Comparison of ENCODE assay signal across 9 cellular contexts in genomic region chr4:1043658-1044468, GRCh38. TPM values are rescaled to one million over a fixed set of nuclear protein-coding genes. Genes with fewer than 3 reads are reported as not detected.
DNase-seq lines count a peak whose midpoint lies in the region; ATAC-seq and TF ChIP-seq lines count a peak whose summit lies in the region.
"Had no signal": no experiment of that assay in that cellular context is flagged by ENCODE, and none has a peak within 500 bp of the region (broad histone marks: within the 10 kb centered on the region; RNA-seq: fewer than 3 reads in every experiment).

No MANE protein-coding gene starts in this region.

- H3K27me3 Mint-ChIP-seq in WTC11 (ENCODE audit: low read depth) (peaks cover 10% of the 10 kb centered on the region), endothelial cell (ENCODE audit: unreplicated experiment) (peaks cover 16% of the 10 kb centered on the region)

- no peak for DNase-seq in activated naive CD4-positive, alpha-beta T cell treated with anti-CD3 and anti-CD28 coated beads, Interleukin-2, amount 50 U/mL, for 72 hours (ENCODE audit: low spot score in 2 of 2)
- DNase-seq in activated naive CD4-positive, alpha-beta T cell treated with anti-CD3 and anti-CD28 coated beads, Interleukin-2, amount 50 U/mL, for 16 hours: no peak
- peak; percentile 59 for DNase-seq in WTC11 (ENCODE audit: low spot score)
- DNase-seq in glomerular endothelial cell (ENCODE audit: extremely low read depth, low read depth, low spot score): peak; percentile 83
- peak; percentile 91 for DNase-seq in pons (ENCODE audit: low spot score)
- DNase-seq in endothelial cell (ENCODE audit: low spot score): no peak
- no peak for DNase-seq in NCI-H1694 treated with DMSO at 0.1 percent for 48 hours (lab: John Stamatoyannopoulos, UW)

- no peaks in the 10 kb centered on the region for H3K9me3 Mint-ChIP-seq in activated naive CD4-positive, alpha-beta T cell treated with anti-CD3 and anti-CD28 coated beads, Interleukin-2, amount 50 U/mL, for 72 hours
- H3K9me3 Mint-ChIP-seq in WTC11: no peaks in the 10 kb centered on the region
- no peaks in the 10 kb centered on the region for H3K9me3 Mint-ChIP-seq in endothelial cell (ENCODE audit: unreplicated experiment)
- H3K9me3 Mint-ChIP-seq: activated naive CD4-positive, alpha-beta T cell treated with anti-CD3 and anti-CD28 coated beads, Interleukin-2, amount 50 U/mL, for 24 hours had no signal

- H3K4me1 Mint-ChIP-seq in WTC11: 0 out of 2 replicates have a peak, but pooled peaks cover 3% of the 10 kb centered on the region
- no peaks in the 10 kb centered on the region for H3K4me1 Mint-ChIP-seq in endothelial cell (ENCODE audit: unreplicated experiment)

- peaks cover 0 to 6% of the 10 kb centered on the region in 2 donors for H3K36me3 Mint-ChIP-seq in activated naive CD4-positive, alpha-beta T cell treated with anti-CD3 and anti-CD28 coated beads, Interleukin-2, amount 50 U/mL, for 72 hours
- H3K36me3 Mint-ChIP-seq in WTC11 (no peaks in the 10 kb centered on the region), endothelial cell (ENCODE audit: low read depth, unreplicated experiment) (peaks cover 4% of the 10 kb centered on the region)
- H3K36me3 Mint-ChIP-seq: activated naive CD4-positive, alpha-beta T cell treated with anti-CD3 and anti-CD28 coated beads, Interleukin-2, amount 50 U/mL, for 24 hours had no signal

- no peak for TF ChIP-seq CTCF in WTC11 (IDR thresholded peaks at IDR 0.05)
- no peak for TF ChIP-seq CTCF in endothelial cell (IDR thresholded peaks at IDR 0.05; ENCODE audit: unreplicated experiment)

- POLR2A ChIA-PET in WTC11 (lab: Charles Lee): no interaction called here

- no peak overlapping the region for H3K27ac Mint-ChIP-seq in activated naive CD4-positive, alpha-beta T cell treated with anti-CD3 and anti-CD28 coated beads, Interleukin-2, amount 50 U/mL, for 72 hours
- H3K27ac Mint-ChIP-seq in WTC11 (no peak overlapping the region), endothelial cell (ENCODE audit: unreplicated experiment) (no peak overlapping the region)

- no peak overlapping the region for H3K4me3 Mint-ChIP-seq in WTC11
- no peak overlapping the region for H3K4me3 Mint-ChIP-seq in endothelial cell (ENCODE audit: unreplicated experiment)
- H3K4me3 Mint-ChIP-seq: activated naive CD4-positive, alpha-beta T cell treated with anti-CD3 and anti-CD28 coated beads, Interleukin-2, amount 50 U/mL, for 24 hours had no signal

- ATAC-seq in activated naive CD4-positive, alpha-beta T cell treated with anti-CD3 and anti-CD28 coated beads, Interleukin-2, amount 50 U/mL, for 72 hours: peak; percentile 70 to 86
- ATAC-seq in WTC11 (peak; percentile 31), HG02981 (IDR thresholded peaks at IDR 0.05; ENCODE audit: unreplicated experiment) (no peak)

- CTCF ChIA-PET in WTC11 (lab: Charles Lee): interaction anchor here (0.6 to 0.7 kb wide), 2 partner anchors 48 to 60 kb away, joined by 4 read pairs; no protein-coding TSS in a partner anchor

TF ChIP-seq in WTC11, 78 proteins besides CTCF, POLR2A, EP300 and RAD21 (continues in another document):
- TF ChIP-seq ARID4B (CRISPR knock-in tag; IDR thresholded peaks at IDR 0.05; ENCODE audit: borderline replicate concordance) (no peak), SP1 (CRISPR knock-in tag; conservative IDR thresholded peaks at IDR 0.05) (no peak), NFE2L1 (CRISPR knock-in tag; IDR thresholded peaks at IDR 0.05) (0 out of 2 replicates have a peak, but pooled peaks have one; percentile 54), ETV6 (CRISPR knock-in tag; IDR thresholded peaks at IDR 0.05) (no peak), E2F4 (CRISPR knock-in tag; IDR thresholded peaks at IDR 0.05; ENCODE audit: borderline replicate concordance, low read depth) (no peak), NR3C1 (CRISPR knock-in tag; conservative IDR thresholded peaks at IDR 0.05; ENCODE audit: low read depth) (no peak), ATF3 (CRISPR knock-in tag; conservative IDR thresholded peaks at IDR 0.05) (peak; percentile 87), ZNF232 (CRISPR knock-in tag; IDR thresholded peaks at IDR 0.05) (no peak), PREB (CRISPR knock-in tag; IDR thresholded peaks at IDR 0.05; ENCODE audit: borderline replicate concordance) (no peak)
- TF ChIP-seq, protein P1, sequence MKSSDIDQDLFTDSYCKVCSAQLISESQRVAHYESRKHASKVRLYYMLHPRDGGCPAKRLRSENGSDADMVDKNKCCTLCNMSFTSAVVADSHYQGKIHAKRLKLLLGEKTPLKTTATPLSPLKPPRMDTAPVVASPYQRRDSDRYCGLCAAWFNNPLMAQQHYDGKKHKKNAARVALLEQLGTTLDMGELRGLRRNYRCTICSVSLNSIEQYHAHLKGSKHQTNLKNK (CRISPR knock-in tag; IDR thresholded peaks at IDR 0.05): no peak
- TF ChIP-seq, protein P2, sequence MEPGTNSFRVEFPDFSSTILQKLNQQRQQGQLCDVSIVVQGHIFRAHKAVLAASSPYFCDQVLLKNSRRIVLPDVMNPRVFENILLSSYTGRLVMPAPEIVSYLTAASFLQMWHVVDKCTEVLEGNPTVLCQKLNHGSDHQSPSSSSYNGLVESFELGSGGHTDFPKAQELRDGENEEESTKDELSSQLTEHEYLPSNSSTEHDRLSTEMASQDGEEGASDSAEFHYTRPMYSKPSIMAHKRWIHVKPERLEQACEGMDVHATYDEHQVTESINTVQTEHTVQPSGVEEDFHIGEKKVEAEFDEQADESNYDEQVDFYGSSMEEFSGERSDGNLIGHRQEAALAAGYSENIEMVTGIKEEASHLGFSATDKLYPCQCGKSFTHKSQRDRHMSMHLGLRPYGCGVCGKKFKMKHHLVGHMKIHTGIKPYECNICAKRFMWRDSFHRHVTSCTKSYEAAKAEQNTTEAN (CRISPR knock-in tag; IDR thresholded peaks at IDR 0.05): peak; percentile 65; the same call in 1 of the 2 replicates

RNA-seq across cellular contexts. Expression of gene FGFRL1, which starts 32.4 kb away (rescaled TPM):
- 10 to 100 TPM; 10.3 to 27.6 TPM for total RNA-seq in activated naive CD4-positive, alpha-beta T cell treated with anti-CD3 and anti-CD28 coated beads, Interleukin-2, amount 50 U/mL, for 72 hours
- total RNA-seq in WTC11 (2021) (25.9 to 30.6 TPM (median 27.3 TPM) in 3 replicates), glomerular endothelial cell (22.3 and 27.7 TPM in 2 replicates), endothelial cell (ENCODE audit: unreplicated experiment) (5.2 TPM)

RNA-seq across cellular contexts. Expression of gene SLC26A1, which starts 50.7 kb away (rescaled TPM):
- not detected for total RNA-seq in activated naive CD4-positive, alpha-beta T cell treated with anti-CD3 and anti-CD28 coated beads, Interleukin-2, amount 50 U/mL, for 72 hours
- 0.14 to 0.85 TPM (median 0.25 TPM) in 3 replicates for total RNA-seq in WTC11 (2021)
- 0.05 and 0.41 TPM in 2 replicates for total RNA-seq in glomerular endothelial cell
- total RNA-seq in endothelial cell (ENCODE audit: unreplicated experiment): not detected

RNA-seq across cellular contexts. Expression of gene IDUA, which starts 57.0 kb away (rescaled TPM):
- 10 to 100 TPM in 1 of 2 donors, 1 to 10 TPM in 1; 8.5 to 23.3 TPM for total RNA-seq in activated naive CD4-positive, alpha-beta T cell treated with anti-CD3 and anti-CD28 coated beads, Interleukin-2, amount 50 U/mL, for 72 hours
- total RNA-seq in WTC11 (2021): 8.5 to 9.7 TPM (median 8.7 TPM) in 3 replicates
- total RNA-seq in glomerular endothelial cell: 32.3 and 47.9 TPM in 2 replicates
- total RNA-seq in endothelial cell (ENCODE audit: unreplicated experiment): 14.9 TPM

Comparison
In these comparisons a context has a peak if more than half of its experiments do, and no peak if none do; other contexts are left out.
1. DNase-seq: peak in WTC11 (single experiment), glomerular endothelial cell (single experiment) and pons (single experiment); none in activated naive CD4-positive, alpha-beta T cell treated with anti-CD3 and anti-CD28 coated beads, Interleukin-2, amount 50 U/mL, for 72 hours (0 of 2), activated naive CD4-positive, alpha-beta T cell treated with anti-CD3 and anti-CD28 coated beads, Interleukin-2, amount 50 U/mL, for 16 hours (single experiment), endothelial cell (single experiment) and NCI-H1694 treated with DMSO at 0.1 percent for 48 hours (single experiment).